In the genomic region with DNA sequence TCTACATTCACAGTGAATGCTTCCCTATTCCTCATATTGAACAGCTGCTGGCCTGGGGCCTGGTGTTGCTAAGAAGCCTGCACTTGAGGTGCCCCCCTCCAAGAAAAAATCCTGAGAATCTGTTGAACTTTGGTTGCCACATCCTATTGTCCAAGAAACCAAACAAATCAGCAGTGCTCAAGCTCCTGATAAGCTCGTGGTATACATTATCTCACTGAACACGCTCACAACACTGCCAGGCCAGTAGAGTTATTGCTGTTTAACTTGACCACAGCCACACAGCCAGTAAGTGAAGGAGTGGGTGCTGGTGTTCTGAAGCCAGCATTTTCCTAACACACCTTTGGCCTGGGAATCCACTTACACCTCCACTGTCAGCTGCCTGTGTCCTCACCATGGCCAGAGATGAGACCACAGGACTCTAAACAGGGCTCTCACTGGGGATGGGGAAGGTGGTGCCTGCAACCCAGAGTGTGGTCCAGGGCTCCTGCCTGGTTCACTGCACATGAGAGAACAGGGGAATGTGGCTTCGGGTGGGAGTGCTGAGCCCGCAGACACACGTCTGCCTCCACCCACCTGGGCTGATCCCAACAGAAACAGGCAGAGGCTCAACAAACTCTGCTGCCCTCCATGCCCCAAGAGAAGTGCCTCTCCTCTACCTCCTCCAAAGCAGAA, we compare ENCODE assay signal across 1 cellular context.
TF ChIP-seq lines count a peak whose summit lies in the region.

No MANE protein-coding gene starts in this region.

TF ChIP-seq in HepG2, 621 proteins besides CTCF, POLR2A, EP300 and RAD21 (continued from another document):
- no peak for TF ChIP-seq SOX13 (IDR thresholded peaks at IDR 0.05)
- peak in 1 of 2 experiments; percentile 64; a peak in 2 of 4 replicates for TF ChIP-seq SOX13 (CRISPR knock-in tag; conservative IDR thresholded peaks at IDR 0.05 in 1 of 2, IDR thresholded peaks at IDR 0.05 in 1 of 2)
- TF ChIP-seq PATZ1 (CRISPR knock-in tag; IDR thresholded peaks at IDR 0.05), result peak; percentile 59
- TF ChIP-seq ZNF329 (CRISPR knock-in tag; IDR thresholded peaks at IDR 0.05; ENCODE audit: low read depth), result 0 out of 2 replicates have a peak, but pooled peaks have one; percentile 32
- TF ChIP-seq, protein P1, sequence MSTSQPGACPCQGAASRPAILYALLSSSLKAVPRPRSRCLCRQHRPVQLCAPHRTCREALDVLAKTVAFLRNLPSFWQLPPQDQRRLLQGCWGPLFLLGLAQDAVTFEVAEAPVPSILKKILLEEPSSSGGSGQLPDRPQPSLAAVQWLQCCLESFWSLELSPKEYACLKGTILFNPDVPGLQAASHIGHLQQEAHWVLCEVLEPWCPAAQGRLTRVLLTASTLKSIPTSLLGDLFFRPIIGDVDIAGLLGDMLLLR (CRISPR knock-in tag; IDR thresholded peaks at IDR 0.05), result 0 out of 2 replicates have a peak, but pooled peaks have one; percentile 16
- no peak for TF ChIP-seq ZNF343 (CRISPR knock-in tag; IDR thresholded peaks at IDR 0.05)
